1 cellular context compared by ENCODE assay signal in the genomic region with DNA sequence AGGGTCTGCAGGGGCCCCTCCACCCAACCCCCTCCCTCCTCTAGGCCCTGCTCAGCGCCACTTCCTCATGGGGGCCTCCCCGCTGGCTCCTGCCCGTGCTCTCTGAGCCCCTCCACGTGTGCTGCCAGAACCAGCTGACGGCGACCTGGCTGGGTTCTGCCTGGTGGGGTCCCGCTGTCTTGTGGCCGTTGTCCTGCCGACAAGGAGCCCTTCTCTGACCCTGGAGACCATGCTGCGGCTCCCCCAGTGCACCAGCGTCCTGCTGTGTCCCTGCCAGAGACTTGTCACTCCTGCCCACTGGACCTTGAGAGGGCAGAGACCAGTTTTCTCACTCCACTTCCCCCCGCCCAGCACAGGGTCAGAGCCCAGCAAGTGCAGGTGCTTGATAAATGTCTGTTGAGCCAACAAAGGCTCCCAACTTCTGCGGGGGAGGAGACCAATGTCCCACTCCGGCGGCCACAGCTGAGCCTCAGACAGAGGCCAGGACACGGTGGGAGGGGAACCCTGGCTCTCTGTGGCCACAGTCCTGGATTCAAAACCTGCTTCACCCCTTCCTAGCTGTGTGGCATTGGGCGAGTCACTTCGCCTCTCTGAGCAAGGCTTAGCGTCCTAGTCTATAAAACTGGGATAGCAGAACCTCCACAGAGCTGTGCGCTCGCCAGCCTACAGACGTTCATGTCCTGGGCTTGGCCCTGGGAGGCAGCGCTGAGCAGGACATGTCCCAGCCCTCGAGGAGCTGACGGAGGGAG.
TF ChIP-seq lines count a peak whose summit lies in the region.

No MANE protein-coding gene starts in this region.

TF ChIP-seq in HepG2, 621 proteins besides CTCF, POLR2A, EP300 and RAD21 (continued from another document and continues in another):
- TF ChIP-seq, protein P1, sequence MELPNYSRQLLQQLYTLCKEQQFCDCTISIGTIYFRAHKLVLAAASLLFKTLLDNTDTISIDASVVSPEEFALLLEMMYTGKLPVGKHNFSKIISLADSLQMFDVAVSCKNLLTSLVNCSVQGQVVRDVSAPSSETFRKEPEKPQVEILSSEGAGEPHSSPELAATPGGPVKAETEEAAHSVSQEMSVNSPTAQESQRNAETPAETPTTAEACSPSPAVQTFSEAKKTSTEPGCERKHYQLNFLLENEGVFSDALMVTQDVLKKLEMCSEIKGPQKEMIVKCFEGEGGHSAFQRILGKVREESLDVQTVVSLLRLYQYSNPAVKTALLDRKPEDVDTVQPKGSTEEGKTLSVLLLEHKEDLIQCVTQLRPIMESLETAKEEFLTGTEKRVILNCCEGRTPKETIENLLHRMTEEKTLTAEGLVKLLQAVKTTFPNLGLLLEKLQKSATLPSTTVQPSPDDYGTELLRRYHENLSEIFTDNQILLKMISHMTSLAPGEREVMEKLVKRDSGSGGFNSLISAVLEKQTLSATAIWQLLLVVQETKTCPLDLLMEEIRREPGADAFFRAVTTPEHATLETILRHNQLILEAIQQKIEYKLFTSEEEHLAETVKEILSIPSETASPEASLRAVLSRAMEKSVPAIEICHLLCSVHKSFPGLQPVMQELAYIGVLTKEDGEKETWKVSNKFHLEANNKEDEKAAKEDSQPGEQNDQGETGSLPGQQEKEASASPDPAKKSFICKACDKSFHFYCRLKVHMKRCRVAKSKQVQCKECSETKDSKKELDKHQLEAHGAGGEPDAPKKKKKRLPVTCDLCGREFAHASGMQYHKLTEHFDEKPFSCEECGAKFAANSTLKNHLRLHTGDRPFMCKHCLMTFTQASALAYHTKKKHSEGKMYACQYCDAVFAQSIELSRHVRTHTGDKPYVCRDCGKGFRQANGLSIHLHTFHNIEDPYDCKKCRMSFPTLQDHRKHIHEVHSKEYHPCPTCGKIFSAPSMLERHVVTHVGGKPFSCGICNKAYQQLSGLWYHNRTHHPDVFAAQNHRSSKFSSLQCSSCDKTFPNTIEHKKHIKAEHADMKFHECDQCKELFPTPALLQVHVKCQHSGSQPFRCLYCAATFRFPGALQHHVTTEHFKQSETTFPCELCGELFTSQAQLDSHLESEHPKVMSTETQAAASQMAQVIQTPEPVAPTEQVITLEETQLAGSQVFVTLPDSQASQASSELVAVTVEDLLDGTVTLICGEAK (IDR thresholded peaks at IDR 0.05) = no peak
- TF ChIP-seq, protein P1 (CRISPR knock-in tag; IDR thresholded peaks at IDR 0.05) = no peak
- TF ChIP-seq, protein P2, sequence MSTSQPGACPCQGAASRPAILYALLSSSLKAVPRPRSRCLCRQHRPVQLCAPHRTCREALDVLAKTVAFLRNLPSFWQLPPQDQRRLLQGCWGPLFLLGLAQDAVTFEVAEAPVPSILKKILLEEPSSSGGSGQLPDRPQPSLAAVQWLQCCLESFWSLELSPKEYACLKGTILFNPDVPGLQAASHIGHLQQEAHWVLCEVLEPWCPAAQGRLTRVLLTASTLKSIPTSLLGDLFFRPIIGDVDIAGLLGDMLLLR (CRISPR knock-in tag; IDR thresholded peaks at IDR 0.05) = 0 out of 2 replicates have a peak, but pooled peaks have one; percentile 19
- peak; percentile 55; the same call in 1 of the 2 replicates for TF ChIP-seq DPF2 (CRISPR knock-in tag; IDR thresholded peaks at IDR 0.05; ENCODE audit: borderline replicate concordance, low read depth)
- TF ChIP-seq, protein P3, sequence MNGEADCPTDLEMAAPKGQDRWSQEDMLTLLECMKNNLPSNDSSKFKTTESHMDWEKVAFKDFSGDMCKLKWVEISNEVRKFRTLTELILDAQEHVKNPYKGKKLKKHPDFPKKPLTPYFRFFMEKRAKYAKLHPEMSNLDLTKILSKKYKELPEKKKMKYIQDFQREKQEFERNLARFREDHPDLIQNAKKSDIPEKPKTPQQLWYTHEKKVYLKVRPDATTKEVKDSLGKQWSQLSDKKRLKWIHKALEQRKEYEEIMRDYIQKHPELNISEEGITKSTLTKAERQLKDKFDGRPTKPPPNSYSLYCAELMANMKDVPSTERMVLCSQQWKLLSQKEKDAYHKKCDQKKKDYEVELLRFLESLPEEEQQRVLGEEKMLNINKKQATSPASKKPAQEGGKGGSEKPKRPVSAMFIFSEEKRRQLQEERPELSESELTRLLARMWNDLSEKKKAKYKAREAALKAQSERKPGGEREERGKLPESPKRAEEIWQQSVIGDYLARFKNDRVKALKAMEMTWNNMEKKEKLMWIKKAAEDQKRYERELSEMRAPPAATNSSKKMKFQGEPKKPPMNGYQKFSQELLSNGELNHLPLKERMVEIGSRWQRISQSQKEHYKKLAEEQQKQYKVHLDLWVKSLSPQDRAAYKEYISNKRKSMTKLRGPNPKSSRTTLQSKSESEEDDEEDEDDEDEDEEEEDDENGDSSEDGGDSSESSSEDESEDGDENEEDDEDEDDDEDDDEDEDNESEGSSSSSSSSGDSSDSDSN (CRISPR knock-in tag; IDR thresholded peaks at IDR 0.05) = peak; percentile 47; the same call in 1 of the 2 replicates
- peak; percentile 70; the same call in 1 of the 2 replicates for TF ChIP-seq ZMYM2 (CRISPR knock-in tag; IDR thresholded peaks at IDR 0.05)
- TF ChIP-seq, protein P4, sequence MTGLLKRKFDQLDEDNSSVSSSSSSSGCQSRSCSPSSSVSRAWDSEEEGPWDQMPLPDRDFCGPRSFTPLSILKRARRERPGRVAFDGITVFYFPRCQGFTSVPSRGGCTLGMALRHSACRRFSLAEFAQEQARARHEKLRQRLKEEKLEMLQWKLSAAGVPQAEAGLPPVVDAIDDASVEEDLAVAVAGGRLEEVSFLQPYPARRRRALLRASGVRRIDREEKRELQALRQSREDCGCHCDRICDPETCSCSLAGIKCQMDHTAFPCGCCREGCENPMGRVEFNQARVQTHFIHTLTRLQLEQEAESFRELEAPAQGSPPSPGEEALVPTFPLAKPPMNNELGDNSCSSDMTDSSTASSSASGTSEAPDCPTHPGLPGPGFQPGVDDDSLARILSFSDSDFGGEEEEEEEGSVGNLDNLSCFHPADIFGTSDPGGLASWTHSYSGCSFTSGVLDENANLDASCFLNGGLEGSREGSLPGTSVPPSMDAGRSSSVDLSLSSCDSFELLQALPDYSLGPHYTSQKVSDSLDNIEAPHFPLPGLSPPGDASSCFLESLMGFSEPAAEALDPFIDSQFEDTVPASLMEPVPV (CRISPR knock-in tag; IDR thresholded peaks at IDR 0.05) = no peak
- TF ChIP-seq CBX1 (IDR thresholded peaks at IDR 0.05; ENCODE audit: low read depth) = peak; percentile 47
- peak; percentile 26; the same call in 1 of the 2 replicates for TF ChIP-seq CREM (IDR thresholded peaks at IDR 0.05)
- no peak for TF ChIP-seq CREM (CRISPR knock-in tag; IDR thresholded peaks at IDR 0.05)
- 0 out of 2 replicates have a peak, but pooled peaks have one; percentile 31 for TF ChIP-seq ZNF501 (CRISPR knock-in tag; IDR thresholded peaks at IDR 0.05)
- TF ChIP-seq ZFX (CRISPR knock-in tag; IDR thresholded peaks at IDR 0.05; ENCODE audit: low read depth) = peak; percentile 46
- TF ChIP-seq, protein P5, sequence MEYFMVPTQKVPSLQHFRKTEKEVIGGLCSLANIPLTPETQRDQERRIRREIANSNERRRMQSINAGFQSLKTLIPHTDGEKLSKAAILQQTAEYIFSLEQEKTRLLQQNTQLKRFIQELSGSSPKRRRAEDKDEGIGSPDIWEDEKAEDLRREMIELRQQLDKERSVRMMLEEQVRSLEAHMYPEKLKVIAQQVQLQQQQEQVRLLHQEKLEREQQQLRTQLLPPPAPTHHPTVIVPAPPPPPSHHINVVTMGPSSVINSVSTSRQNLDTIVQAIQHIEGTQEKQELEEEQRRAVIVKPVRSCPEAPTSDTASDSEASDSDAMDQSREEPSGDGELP (IDR thresholded peaks at IDR 0.05; ENCODE audit: borderline replicate concordance, low read depth) = peak; percentile 75; the same call in 1 of the 2 replicates
- TF ChIP-seq, protein P6, sequence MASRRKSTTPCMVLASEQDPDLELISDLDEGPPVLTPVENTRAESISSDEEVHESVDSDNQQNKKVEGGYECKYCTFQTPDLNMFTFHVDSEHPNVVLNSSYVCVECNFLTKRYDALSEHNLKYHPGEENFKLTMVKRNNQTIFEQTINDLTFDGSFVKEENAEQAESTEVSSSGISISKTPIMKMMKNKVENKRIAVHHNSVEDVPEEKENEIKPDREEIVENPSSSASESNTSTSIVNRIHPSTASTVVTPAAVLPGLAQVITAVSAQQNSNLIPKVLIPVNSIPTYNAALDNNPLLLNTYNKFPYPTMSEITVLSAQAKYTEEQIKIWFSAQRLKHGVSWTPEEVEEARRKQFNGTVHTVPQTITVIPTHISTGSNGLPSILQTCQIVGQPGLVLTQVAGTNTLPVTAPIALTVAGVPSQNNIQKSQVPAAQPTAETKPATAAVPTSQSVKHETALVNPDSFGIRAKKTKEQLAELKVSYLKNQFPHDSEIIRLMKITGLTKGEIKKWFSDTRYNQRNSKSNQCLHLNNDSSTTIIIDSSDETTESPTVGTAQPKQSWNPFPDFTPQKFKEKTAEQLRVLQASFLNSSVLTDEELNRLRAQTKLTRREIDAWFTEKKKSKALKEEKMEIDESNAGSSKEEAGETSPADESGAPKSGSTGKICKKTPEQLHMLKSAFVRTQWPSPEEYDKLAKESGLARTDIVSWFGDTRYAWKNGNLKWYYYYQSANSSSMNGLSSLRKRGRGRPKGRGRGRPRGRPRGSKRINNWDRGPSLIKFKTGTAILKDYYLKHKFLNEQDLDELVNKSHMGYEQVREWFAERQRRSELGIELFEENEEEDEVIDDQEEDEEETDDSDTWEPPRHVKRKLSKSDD (CRISPR knock-in tag; IDR thresholded peaks at IDR 0.05; ENCODE audit: low read depth) = peak; percentile 40; the same call in 1 of the 2 replicates
- peak; percentile 21; the same call in 1 of the 2 replicates for TF ChIP-seq JUN (CRISPR knock-in tag; IDR thresholded peaks at IDR 0.05)
- TF ChIP-seq ZNF205 (CRISPR knock-in tag; IDR thresholded peaks at IDR 0.05) = peak; percentile 94
- TF ChIP-seq, protein P7, sequence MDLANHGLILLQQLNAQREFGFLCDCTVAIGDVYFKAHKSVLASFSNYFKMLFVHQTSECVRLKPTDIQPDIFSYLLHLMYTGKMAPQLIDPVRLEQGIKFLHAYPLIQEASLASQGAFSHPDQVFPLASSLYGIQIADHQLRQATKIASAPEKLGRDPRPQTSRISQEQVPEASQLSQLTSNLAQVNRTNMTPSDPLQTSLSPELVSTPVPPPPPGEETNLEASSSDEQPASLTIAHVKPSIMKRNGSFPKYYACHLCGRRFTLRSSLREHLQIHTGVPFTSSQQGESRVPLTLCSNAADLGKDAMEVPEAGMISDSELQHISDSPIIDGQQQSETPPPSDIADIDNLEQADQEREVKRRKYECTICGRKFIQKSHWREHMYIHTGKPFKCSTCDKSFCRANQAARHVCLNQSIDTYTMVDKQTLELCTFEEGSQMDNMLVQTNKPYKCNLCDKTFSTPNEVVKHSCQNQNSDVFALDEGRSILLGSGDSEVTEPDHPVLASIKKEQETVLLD (CRISPR knock-in tag; IDR thresholded peaks at IDR 0.05; ENCODE audit: low read depth) = no peak
- TF ChIP-seq, protein P8, sequence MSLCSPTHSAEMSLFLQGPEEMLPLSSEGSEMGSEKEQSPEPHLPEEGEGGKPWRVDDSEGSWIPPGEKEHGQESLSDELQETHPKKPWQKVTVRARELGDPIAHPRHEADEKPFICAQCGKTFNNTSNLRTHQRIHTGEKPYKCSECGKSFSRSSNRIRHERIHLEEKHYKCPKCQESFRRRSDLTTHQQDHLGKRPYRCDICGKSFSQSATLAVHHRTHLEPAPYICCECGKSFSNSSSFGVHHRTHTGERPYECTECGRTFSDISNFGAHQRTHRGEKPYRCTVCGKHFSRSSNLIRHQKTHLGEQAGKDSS (CRISPR knock-in tag; IDR thresholded peaks at IDR 0.05; ENCODE audit: borderline replicate concordance, low read depth) = peak; percentile 32; the same call in 1 of the 2 replicates
- peak; percentile 90 for TF ChIP-seq PHF21A (CRISPR knock-in tag; IDR thresholded peaks at IDR 0.05)
- peak; percentile 39 for TF ChIP-seq JARID2 (CRISPR knock-in tag; IDR thresholded peaks at IDR 0.05; ENCODE audit: insufficient replicate concordance)
- TF ChIP-seq AGO2 (optimal IDR thresholded peaks at IDR 0.05; ENCODE audit: low read depth, low read length) = peak; percentile 72
- TF ChIP-seq, protein P9, sequence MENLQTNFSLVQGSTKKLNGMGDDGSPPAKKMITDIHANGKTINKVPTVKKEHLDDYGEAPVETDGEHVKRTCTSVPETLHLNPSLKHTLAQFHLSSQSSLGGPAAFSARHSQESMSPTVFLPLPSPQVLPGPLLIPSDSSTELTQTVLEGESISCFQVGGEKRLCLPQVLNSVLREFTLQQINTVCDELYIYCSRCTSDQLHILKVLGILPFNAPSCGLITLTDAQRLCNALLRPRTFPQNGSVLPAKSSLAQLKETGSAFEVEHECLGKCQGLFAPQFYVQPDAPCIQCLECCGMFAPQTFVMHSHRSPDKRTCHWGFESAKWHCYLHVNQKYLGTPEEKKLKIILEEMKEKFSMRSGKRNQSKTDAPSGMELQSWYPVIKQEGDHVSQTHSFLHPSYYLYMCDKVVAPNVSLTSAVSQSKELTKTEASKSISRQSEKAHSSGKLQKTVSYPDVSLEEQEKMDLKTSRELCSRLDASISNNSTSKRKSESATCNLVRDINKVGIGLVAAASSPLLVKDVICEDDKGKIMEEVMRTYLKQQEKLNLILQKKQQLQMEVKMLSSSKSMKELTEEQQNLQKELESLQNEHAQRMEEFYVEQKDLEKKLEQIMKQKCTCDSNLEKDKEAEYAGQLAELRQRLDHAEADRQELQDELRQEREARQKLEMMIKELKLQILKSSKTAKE (CRISPR knock-in tag; IDR thresholded peaks at IDR 0.05; ENCODE audit: borderline replicate concordance) = peak; percentile 32; the same call in 1 of the 2 replicates
- TF ChIP-seq YY1 (IDR thresholded peaks at IDR 0.05; ENCODE audit: insufficient read depth, insufficient replicate concordance, low read depth, low read length) = no peak
- TF ChIP-seq PPARG (CRISPR knock-in tag; conservative IDR thresholded peaks at IDR 0.05) = 0 out of 2 replicates have a peak, but pooled peaks have one; percentile 23
